ENCODE assay signal across 8 cellular contexts in the genomic region with DNA sequence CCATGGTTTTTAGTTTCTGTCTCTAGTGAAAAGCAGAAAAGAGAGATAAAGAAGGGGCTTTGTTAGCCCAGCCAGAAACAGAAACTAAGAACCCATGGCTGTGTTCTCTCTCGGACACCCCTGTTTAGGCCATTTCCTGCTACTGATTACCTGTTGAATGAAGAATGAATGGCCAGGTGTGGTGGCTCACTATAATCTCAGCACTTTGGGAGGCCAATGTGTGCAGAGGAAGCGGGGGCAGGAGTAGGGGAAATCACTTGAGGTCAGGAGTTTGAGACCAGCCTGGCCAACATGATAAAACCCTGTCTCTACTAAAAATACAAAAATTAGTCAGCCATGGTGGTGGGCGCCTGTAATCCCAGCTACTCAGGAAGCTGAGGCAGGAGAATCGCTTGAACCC.
DNase-seq lines count a peak whose midpoint lies in the region; ATAC-seq, FAIRE-seq and TF ChIP-seq lines count a peak whose summit lies in the region.
"Not testable (repeated sequence)": the region's sequence is repeated elsewhere in the genome, so short reads cannot be mapped to it uniquely, and the experiment has no call there.

No MANE protein-coding gene starts in this region.

- H3K79me2 ChIP-seq in H9 (ENCODE audit: insufficient read depth, low read length); HepG2 (ENCODE audit: insufficient read depth, low read length): not testable (repeated sequence)

- not testable (repeated sequence) for H2BK5ac ChIP-seq in H9 (ENCODE audit: insufficient read length, low read length)

- not testable (repeated sequence) for H3K14ac ChIP-seq in H9 (ENCODE audit: insufficient read depth, low read length)

- H4K5ac ChIP-seq in H9 (ENCODE audit: insufficient read length, low read depth, low read length): not testable (repeated sequence)

- H3K9me3 ChIP-seq in BLaER1; H9 (ENCODE audit: control insufficient read depth, low read depth, low read length); HepG2 (ENCODE audit: low read length): not testable (repeated sequence)

- H4K91ac ChIP-seq in H9 (ENCODE audit: insufficient read length, low read depth, low read length): not testable (repeated sequence)

- not testable (repeated sequence) for H2BK12ac ChIP-seq in H9 (ENCODE audit: insufficient read length, low read depth, low read length)

- H3K4me1 Mint-ChIP-seq in H9 (peaks cover 17 to 27% of the 10 kb centered on the region in 2 experiments), WTC11 (peaks cover 44% of the 10 kb centered on the region)

- CTCF ChIA-PET in WTC11 (lab: Charles Lee): interaction anchor here (0.8 to 1.1 kb wide), 3 partner anchors 10 to 79 kb away, joined by 4 to 8 read pairs (median 5); no protein-coding TSS in a partner anchor
- CTCF ChIA-PET in HepG2 (lab: Yijun Ruan, JAX; ENCODE audit: low intra/inter-chr PET ratio, low total read pairs): not testable (repeated sequence)

- BruUV-seq in HepG2 (replicated peaks; lab: Mats Ljungman, UMichigan): not testable (repeated sequence)

- not testable (repeated sequence) for DNase-seq in H9; WTC11 (ENCODE audit: low spot score); HepG2 (ENCODE audit: low spot score)

- TF ChIP-seq EP300 in HepG2 (IDR thresholded peaks at IDR 0.05; ENCODE audit: low read depth in 2 of 2, low read length in 2 of 2); HepG2 (CRISPR knock-in tag; IDR thresholded peaks at IDR 0.05; ENCODE audit: borderline replicate concordance): not testable (repeated sequence)

- not testable (repeated sequence) for H3T11ph ChIP-seq in H9 (ENCODE audit: low read length)

- H3K27ac Mint-ChIP-seq in H9 (peak overlapping the region in 2 of 3 experiments; percentile 16 to 87; a peak in 4 of 7 replicates), WTC11 (peak overlapping the region; percentile 88)

- POLR2A ChIA-PET in WTC11 (lab: Charles Lee); HepG2 (lab: Yijun Ruan, JAX): not testable (repeated sequence)

- not testable (repeated sequence) for TF ChIP-seq RAD21 in HepG2 (CRISPR knock-in tag; IDR thresholded peaks at IDR 0.05)

- peak overlapping the region; percentile 85 for H3K27ac ChIP-seq in BLaER1
- not testable (repeated sequence) for H3K27ac ChIP-seq in H9 (ENCODE audit: insufficient read length, low read depth, low read length); HepG2 (ENCODE audit: extremely low read length, insufficient read depth, low read length)

- not testable (repeated sequence) for H2BK120ac ChIP-seq in H9 (ENCODE audit: low read depth, low read length, poor library complexity, severe bottlenecking)

- H3K36me3 ChIP-seq in BLaER1; HepG2 (replicated peaks in 1 of 2; ENCODE audit: control insufficient read depth in 1 of 2, insufficient read depth in 2 of 2, low read length in 2 of 2): not testable (repeated sequence)

- H3K4me1 ChIP-seq in BLaER1: peaks cover 82% of the 10 kb centered on the region
- not testable (repeated sequence) for H3K4me1 ChIP-seq in H9 (ENCODE audit: insufficient read depth, low read length); HepG2 (ENCODE audit: insufficient read depth, low read length)

- H3K23me2 ChIP-seq in H9 (ENCODE audit: insufficient read length, low read depth, low read length, poor library complexity, severe bottlenecking): not testable (repeated sequence)

- H3K79me1 ChIP-seq in H9 (ENCODE audit: insufficient read depth, low read depth, low read length, poor library complexity, severe bottlenecking): not testable (repeated sequence)

- intact Hi-C loops in HepG2 (cut with micrococcal nuclease; ENCODE audit: unreplicated experiment): not testable (repeated sequence)

- peaks cover 0 to 16% (median 10%) of the 10 kb centered on the region in 3 experiments; a peak in 5 of 7 replicates for H3K36me3 Mint-ChIP-seq in H9 (ENCODE audit: insufficient read depth in 1 of 3, low read depth in 3 of 3)
- H3K36me3 Mint-ChIP-seq in WTC11: peaks cover 19% of the 10 kb centered on the region

- not testable (repeated sequence) for H3K18ac ChIP-seq in H9 (ENCODE audit: insufficient read length, low read depth, low read length)

- not testable (repeated sequence) for H3K4ac ChIP-seq in H9 (ENCODE audit: low read depth, low read length)

- peak; percentile 80 for ATAC-seq in GM18511 (IDR thresholded peaks at IDR 0.05; ENCODE audit: unreplicated experiment)
- peak; percentile 65 for ATAC-seq in GM19463 (IDR thresholded peaks at IDR 0.05; ENCODE audit: unreplicated experiment)
- ATAC-seq in HG03039 (IDR thresholded peaks at IDR 0.05; ENCODE audit: unreplicated experiment): peak; percentile 55
- peak; percentile 78 for ATAC-seq in HG03457 (IDR thresholded peaks at IDR 0.05; ENCODE audit: unreplicated experiment)
- peak; percentile 29; the same call in 1 of the 2 replicates for ATAC-seq in WTC11
- not testable (repeated sequence) for ATAC-seq in HepG2

- not testable (repeated sequence) for TF ChIP-seq POLR2A in HepG2 (IDR thresholded peaks at IDR 0.05; ENCODE audit: insufficient read depth in 1 of 2, low read depth in 2 of 2, low read length in 2 of 2)

- H3K4me3 Mint-ChIP-seq in H9, WTC11: not testable (repeated sequence)

- H4K20me1 ChIP-seq in BLaER1; H9 (ENCODE audit: control insufficient read depth, insufficient read depth, insufficient read length); HepG2 (ENCODE audit: insufficient read depth, low read length): not testable (repeated sequence)

- H3K4me2 ChIP-seq in BLaER1: peak overlapping the region; percentile 93
- H3K4me2 ChIP-seq in H9 (ENCODE audit: insufficient read depth, insufficient read length, low read length): not testable (repeated sequence)
- H3K4me2 ChIP-seq in HepG2 (ENCODE audit: low read depth, low read length): peak overlapping the region; percentile 39

- H4K8ac ChIP-seq in H9 (replicated peaks; ENCODE audit: insufficient read length, low read depth, low read length): not testable (repeated sequence)

- H3K27me3 ChIP-seq in BLaER1; H9 (ENCODE audit: insufficient read depth, low read length); HepG2 (ENCODE audit: control insufficient read depth in 1 of 2, insufficient read depth in 2 of 2, low read length in 2 of 2): not testable (repeated sequence)

- not testable (repeated sequence) for H2AK5ac ChIP-seq in H9 (ENCODE audit: insufficient read length, low read length)

- TF ChIP-seq CTCF in H9 (conservative IDR thresholded peaks at IDR 0.05); WTC11 (IDR thresholded peaks at IDR 0.05); HepG2 (CRISPR knock-in tag; IDR thresholded peaks at IDR 0.05): not testable (repeated sequence)

- H3K9me3 Mint-ChIP-seq in H9 (peaks cover 10 to 17% of the 10 kb centered on the region in 2 experiments), WTC11 (peaks cover 16% of the 10 kb centered on the region)

- not testable (repeated sequence) for H2BK20ac ChIP-seq in H9 (ENCODE audit: low read depth, low read length, poor library complexity, severe bottlenecking)

- in situ Hi-C loops in HepG2 (cut with HindIII; ENCODE audit: extremely low pct_ligation_motif_present, low pct_unique_long_range_greater_than_20kb): not testable (repeated sequence)

- not testable (repeated sequence) for H3K23ac ChIP-seq in H9 (ENCODE audit: insufficient read length, low read depth, low read length)

- not testable (repeated sequence) for H3K27me3 Mint-ChIP-seq in H9 (ENCODE audit: low read depth); WTC11 (ENCODE audit: low read depth)

- H3K56ac ChIP-seq in H9 (ENCODE audit: insufficient read length, low read depth, low read length): not testable (repeated sequence)

- not testable (repeated sequence) for H2AFZ ChIP-seq in H9 (ENCODE audit: low read length)
- H2AFZ ChIP-seq in HepG2 (ENCODE audit: low read length): peak overlapping the region; percentile 52

- not testable (repeated sequence) for H2BK15ac ChIP-seq in H9 (ENCODE audit: low read depth, low read length)

- not testable (repeated sequence) for FAIRE-seq in HepG2 (lab: Jason Lieb, UNC)

- peak overlapping the region; percentile 69 for H3K9ac ChIP-seq in BLaER1
- not testable (repeated sequence) for H3K9ac ChIP-seq in H9 (ENCODE audit: extremely low read depth, insufficient read length, low read length); HepG2 (ENCODE audit: insufficient read depth, low read depth, low read length)

- H3K4me3 ChIP-seq in BLaER1: peak overlapping the region; percentile 48
- not testable (repeated sequence) for H3K4me3 ChIP-seq in HepG2 (replicated peaks in 1 of 3; ENCODE audit: insufficient read depth in 1 of 3, low read depth in 2 of 3, low read length in 3 of 3)

- WGBS in H9 (ENCODE audit: extremely low coverage, insufficient read length, low lambda C conversion rate): no CpG with 5 or more reads among the region's 4 CpGs
- WGBS in HepG2 (ENCODE audit: low lambda C conversion rate): 23% methylated on average over 4 of the region's 4 CpGs
